Comparison of ENCODE assay signal across 27 cellular contexts in the genomic region with DNA sequence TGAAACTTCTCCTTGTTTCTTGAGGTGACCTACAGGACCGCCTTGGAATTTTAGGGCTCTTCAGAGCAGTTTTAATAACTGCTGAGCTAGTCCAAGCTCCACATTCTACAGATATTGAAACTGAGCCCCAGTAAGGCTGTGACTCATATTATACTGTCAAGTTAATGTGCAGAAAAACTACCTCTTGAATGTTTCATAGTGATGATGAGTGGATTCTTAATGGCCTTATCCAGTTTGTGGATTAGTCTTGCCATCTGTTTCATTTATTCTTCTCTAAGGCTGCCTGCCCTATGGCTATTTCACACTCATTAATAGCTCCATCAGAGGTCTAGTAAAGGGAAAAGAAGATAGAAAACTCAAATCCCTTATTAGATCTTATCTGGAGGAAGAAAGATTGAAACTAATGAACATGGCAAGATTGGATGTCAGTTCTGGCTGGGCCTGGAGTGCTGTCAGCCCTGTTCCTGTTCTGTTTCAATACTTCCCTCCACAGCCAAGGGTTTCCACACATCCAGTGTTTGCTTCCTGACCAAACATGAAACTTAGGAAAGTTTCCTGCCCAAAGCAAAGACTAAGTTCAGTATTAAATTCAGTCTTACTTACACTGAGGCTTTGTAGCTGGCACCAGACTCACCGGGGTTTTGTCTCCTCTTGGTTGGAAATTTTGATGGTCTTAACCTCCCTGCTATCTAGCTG.
"Had no signal": no experiment of that assay in that cellular context is flagged by ENCODE, and none has a peak within 500 bp of the region (broad histone marks: within the 10 kb centered on the region; RNA-seq: fewer than 3 reads in every experiment).

No MANE protein-coding gene starts in this region.

- H3K27me3 ChIP-seq: adrenal gland, ascending aorta, cardiac muscle cell, colonic mucosa, gastrocnemius medialis, hepatocyte, upper lobe of left lung, vagina had no signal

- H3K36me3 Mint-ChIP-seq: activated naive CD8-positive, alpha-beta T cell; brain had no signal

- ATAC-seq: activated T-cell treated with anti-CD3 and anti-CD28 coated beads, Interleukin-2, amount 50 U/mL, for 4 hours; gastrocnemius medialis; left ventricle myocardium superior; right cardiac atrium had no signal

- H3K9me3 ChIP-seq: adrenal gland, ascending aorta, colonic mucosa, gastrocnemius medialis, vagina had no signal

- H3K4me3 ChIP-seq: adrenal gland, ascending aorta, cardiac muscle cell, colonic mucosa, gastrocnemius medialis, hepatocyte, upper lobe of left lung, vagina had no signal

- H3K27ac Mint-ChIP-seq: activated CD4-positive, alpha-beta memory T cell treated with anti-CD3 and anti-CD28 coated beads, Interleukin-2, amount 10 ng/mL, durations not matched to agents 7 days and 5 days; activated CD4-positive, alpha-beta T cell treated with anti-CD3 and anti-CD28 coated beads, Interleukin-2, amount 10 ng/mL, durations not matched to agents 7 days and 5 days; activated naive CD8-positive, alpha-beta T cell; activated T-helper 2 cell treated with anti-CD3 and anti-CD28 coated beads, Interferon-gamma antibody, Interleukin-2, Interleukin-4, amounts not matched to agents 10 μg/mL and 5 μg/mL and 100 μg/mL, durations not matched to agents 14 hours and 24 hours and 36 hours; brain; nephron; stimulated activated naive CD8-positive, alpha-beta T cell treated with anti-CD3 and anti-CD28 coated beads, Interleukin-15, Interleukin-2, amounts not matched to agents 100 ng/mL and 50 ng/mL, for 24 hours had no signal

- H3K4me1 ChIP-seq: adrenal gland, ascending aorta, colonic mucosa, gastrocnemius medialis, upper lobe of left lung, vagina had no signal

- H3K79me2 ChIP-seq: hepatocyte had no signal

- H3K36me3 ChIP-seq: adrenal gland, ascending aorta, cardiac muscle cell, colonic mucosa, gastrocnemius medialis, upper lobe of left lung, vagina had no signal

- H3K4me3 Mint-ChIP-seq: activated CD4-positive, alpha-beta memory T cell treated with anti-CD3 and anti-CD28 coated beads, Interleukin-2, amount 10 ng/mL, durations not matched to agents 7 days and 5 days; activated CD4-positive, alpha-beta T cell treated with anti-CD3 and anti-CD28 coated beads, Interleukin-2, amount 10 ng/mL, durations not matched to agents 7 days and 5 days; activated naive CD8-positive, alpha-beta T cell; activated T-cell treated with anti-CD3 and anti-CD28 coated beads, Interleukin-2, amount 50 U/mL, for 4 hours; brain; nephron; stimulated activated naive CD8-positive, alpha-beta T cell treated with anti-CD3 and anti-CD28 coated beads, Interleukin-15, Interleukin-2, amounts not matched to agents 100 ng/mL and 50 ng/mL, for 24 hours had no signal

- H3K4me1 Mint-ChIP-seq: activated CD4-positive, alpha-beta memory T cell treated with anti-CD3 and anti-CD28 coated beads, Interleukin-2, amount 10 ng/mL, durations not matched to agents 7 days and 5 days; activated CD4-positive, alpha-beta T cell treated with anti-CD3 and anti-CD28 coated beads, Interleukin-2, amount 10 ng/mL, durations not matched to agents 7 days and 5 days; nephron had no signal

- H2AFZ ChIP-seq: hepatocyte had no signal

- H3K9me3 Mint-ChIP-seq: activated CD4-positive, alpha-beta memory T cell treated with anti-CD3 and anti-CD28 coated beads, Interleukin-2, amount 10 ng/mL, durations not matched to agents 7 days and 5 days; activated T-cell treated with anti-CD3 and anti-CD28 coated beads, Interleukin-2, amount 50 U/mL, for 4 hours had no signal

- DNase-seq: activated CD4-positive, alpha-beta memory T cell treated with anti-CD3 and anti-CD28 coated beads, Interleukin-2, amount 10 ng/mL, durations not matched to agents 7 days and 5 days; activated CD4-positive, alpha-beta T cell treated with anti-CD3 and anti-CD28 coated beads, Interleukin-2, amount 10 ng/mL, durations not matched to agents 7 days and 5 days; activated CD8-positive, alpha-beta memory T cell treated with anti-CD3 and anti-CD28 coated beads, Interleukin-2, amount 50 U/mL, for 48 hours; activated T-cell treated with anti-CD3 and anti-CD28 coated beads, Interleukin-2, amount 50 U/mL, for 4 hours; adrenal gland; cerebellar nuclear complex; colonic mucosa; effector CD8-positive, alpha-beta T cell; gastrocnemius medialis; islet precursor cell; left ventricle myocardium superior; posterior cingulate gyrus; right cardiac atrium; substantia nigra; T-helper 9 cell; upper lobe of left lung had no signal

- H3K27ac ChIP-seq: adrenal gland, ascending aorta, cardiac muscle cell, colonic mucosa, epithelial cell of prostate, gastrocnemius medialis, hepatocyte, upper lobe of left lung, vagina, VCaP had no signal

- H3K4me2 ChIP-seq: hepatocyte had no signal
